ENCODE assay signal across 18 cellular contexts in the genomic region with DNA sequence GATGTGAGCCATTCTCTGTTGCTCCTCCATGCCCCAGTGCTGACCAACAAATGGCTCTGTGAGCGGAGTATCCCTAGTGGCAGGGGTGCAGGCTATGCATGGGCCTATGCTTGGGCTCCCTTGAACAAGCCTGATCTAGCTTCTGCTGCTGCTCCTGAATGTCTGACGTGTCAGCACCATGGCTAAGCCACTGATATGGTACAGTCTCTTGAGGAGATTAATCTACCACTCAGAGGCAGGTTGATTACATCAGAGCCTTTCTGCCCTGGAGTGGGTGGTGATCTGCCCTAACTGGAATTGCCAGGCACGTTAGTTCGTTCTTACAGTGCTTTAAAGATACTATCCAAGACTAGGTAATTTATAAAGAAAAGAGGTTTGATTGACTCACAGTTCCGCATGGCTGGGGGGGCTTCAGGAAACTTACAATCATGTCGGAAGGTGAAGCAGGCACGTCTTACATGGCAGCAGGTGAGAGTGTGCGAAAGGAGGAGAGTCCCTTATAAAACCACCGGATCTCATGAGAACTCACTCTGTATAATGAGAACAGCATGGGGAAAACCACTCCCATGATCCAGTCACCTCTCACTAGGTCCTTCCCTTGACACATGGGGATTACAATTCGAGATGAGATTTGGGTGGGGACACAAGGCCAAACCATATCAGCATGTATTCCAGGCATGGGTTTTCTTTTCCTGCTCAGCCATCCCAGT. TPM values are rescaled to one million over a fixed set of nuclear protein-coding genes. Genes with fewer than 3 reads are reported as not detected.
DNase-seq lines count a peak whose midpoint lies in the region; ATAC-seq and TF ChIP-seq lines count a peak whose summit lies in the region.
"Had no signal": no experiment of that assay in that cellular context is flagged by ENCODE, and none has a peak within 500 bp of the region (broad histone marks: within the 10 kb centered on the region; RNA-seq: fewer than 3 reads in every experiment).

No MANE protein-coding gene starts in this region.

- TF ChIP-seq CTCF in epithelial cell of esophagus (IDR thresholded peaks at IDR 0.05; ENCODE audit: insufficient read depth, low read depth, low read length, missing control alignments) (peak; percentile 7), foreskin keratinocyte (conservative IDR thresholded peaks at IDR 0.05) (peak; percentile 10), OCI-LY7 (conservative IDR thresholded peaks at IDR 0.05; ENCODE audit: low read length) (no peak)

- no peaks in the 10 kb centered on the region for H3K79me1 ChIP-seq in trophoblast cell (ENCODE audit: low read length)

- H2BK5ac ChIP-seq in trophoblast cell (ENCODE audit: low read depth, low read length, poor library complexity) = no peak overlapping the region

- H3K4me3 ChIP-seq in epithelial cell of esophagus (ENCODE audit: low read length) (no peak overlapping the region), trophoblast cell (ENCODE audit: low read depth, low read length) (no peak overlapping the region), OCI-LY7 (ENCODE audit: low read depth, low read length, poor library complexity, severe bottlenecking) (no peak overlapping the region)
- H3K4me3 ChIP-seq: A549, GM23248 had no signal

- no peak overlapping the region for H3K4ac ChIP-seq in trophoblast cell (ENCODE audit: low read depth, low read length)

- H3K9me3 ChIP-seq in trophoblast cell (ENCODE audit: insufficient read depth, low read depth, low read length) (no peaks in the 10 kb centered on the region), OCI-LY7 (ENCODE audit: low read length) (no peaks in the 10 kb centered on the region)

- intact Hi-C loops in OCI-LY7 (cut with micrococcal nuclease; ENCODE audit: unreplicated experiment) = no loop called here

- peak; percentile 54 for ATAC-seq in foreskin keratinocyte
- ATAC-seq: CD8-positive, alpha-beta T cell; HCT116 had no signal

- H3K9ac ChIP-seq in trophoblast cell (ENCODE audit: low read length) = no peak overlapping the region
- H3K9ac ChIP-seq: GM23248 had no signal

- H3K4me1 ChIP-seq in foreskin keratinocyte (no peaks in the 10 kb centered on the region), trophoblast cell (ENCODE audit: control insufficient read depth in 1 of 2, insufficient read depth in 2 of 2, low read length in 2 of 2) (no peaks in the 10 kb centered on the region), OCI-LY7 (ENCODE audit: insufficient read depth, low read length, poor library complexity, severe bottlenecking) (no peaks in the 10 kb centered on the region)
- H3K4me1 ChIP-seq: A549 had no signal

- H3K14ac ChIP-seq in trophoblast cell (ENCODE audit: low read length) = no peak overlapping the region

- CTCF ChIA-PET in OCI-LY7 (lab: Charles Lee; ENCODE audit: unreplicated experiment) = no interaction called here

- POLR2A ChIA-PET in OCI-LY7 (lab: Charles Lee) = no interaction called here

- no peak overlapping the region for H2BK12ac ChIP-seq in trophoblast cell (ENCODE audit: low read length)

- no peak overlapping the region for H2BK120ac ChIP-seq in trophoblast cell (ENCODE audit: insufficient read depth, low read length, poor library complexity)

- no CpG with 5 or more reads among the region's 10 CpGs for WGBS in trophoblast cell (ENCODE audit: extremely low coverage, insufficient coverage, insufficient read length)

- H3K27me3 ChIP-seq in foreskin keratinocyte = peaks cover 3% of the 10 kb centered on the region
- H3K27me3 ChIP-seq in trophoblast cell (ENCODE audit: insufficient read depth, low read length) = no peaks in the 10 kb centered on the region

- H2AK5ac ChIP-seq in trophoblast cell (ENCODE audit: low read length) = no peak overlapping the region

- H4K91ac ChIP-seq in trophoblast cell (ENCODE audit: low read depth, low read length) = no peak overlapping the region

- H3K9me2 ChIP-seq in OCI-LY7 (ENCODE audit: insufficient read depth, low read length) = no peaks in the 10 kb centered on the region

- no peaks in the 10 kb centered on the region for H3K79me2 ChIP-seq in trophoblast cell (ENCODE audit: control insufficient read depth, insufficient read depth, low read length, poor library complexity)
- no peaks in the 10 kb centered on the region for H3K79me2 ChIP-seq in OCI-LY7 (ENCODE audit: insufficient read depth, low read depth, low read length)

- H4K12ac ChIP-seq in trophoblast cell (ENCODE audit: low read depth, low read length) = no peak overlapping the region

- no peak overlapping the region for H3K18ac ChIP-seq in trophoblast cell (ENCODE audit: low read length)

- H3K36me3 ChIP-seq in trophoblast cell (ENCODE audit: control insufficient read depth in 1 of 2, insufficient read depth in 2 of 2, low read length in 2 of 2) (no peaks in the 10 kb centered on the region), OCI-LY7 (ENCODE audit: insufficient read depth, low read length) (no peaks in the 10 kb centered on the region)

- no TSS peak for BruUV-seq in OCI-LY7 (replicated peaks; lab: Mats Ljungman, UMichigan)

- DNase-seq in amniotic epithelial cell (ENCODE audit: low read depth) = peak; percentile 89
- DNase-seq in epithelial cell of esophagus (ENCODE audit: low read depth) = peak; percentile 95
- DNase-seq in foreskin keratinocyte = peak; percentile 55 to 87
- peak; percentile 7 to 12 for DNase-seq in trophoblast cell
- DNase-seq in NCI-H2171 (lab: John Stamatoyannopoulos, UW) = no peak
- DNase-seq in iPS-NIHi7 (ENCODE audit: extremely low spot score) = no peak
- no peak for DNase-seq in globus pallidus (ENCODE audit: low spot score)
- DNase-seq in OCI-LY7 (ENCODE audit: low spot score) = no peak
- DNase-seq: CD8-positive, alpha-beta T cell; COR-L47; DMS153; DMS79 treated with DMSO at 0.1 percent for 48 hours; EL; GM23248 had no signal

- H3K4me2 ChIP-seq in trophoblast cell (ENCODE audit: low read length) = no peak overlapping the region
- no peak overlapping the region for H3K4me2 ChIP-seq in OCI-LY7 (ENCODE audit: low read length)
- H3K4me2 ChIP-seq: A549 had no signal

- H2AFZ ChIP-seq in trophoblast cell (ENCODE audit: insufficient read depth, low read length, poor library complexity) (no peak overlapping the region), OCI-LY7 (ENCODE audit: low read length) (no peak overlapping the region)
- H2AFZ ChIP-seq: GM23248 had no signal

- no peak overlapping the region for H3K27ac ChIP-seq in foreskin keratinocyte
- no peak overlapping the region for H3K27ac ChIP-seq in trophoblast cell (ENCODE audit: low read depth, low read length)
- H3K27ac ChIP-seq in OCI-LY7 (ENCODE audit: low read depth, low read length, poor library complexity, severe bottlenecking) = no peak overlapping the region
- H3K27ac ChIP-seq: A549, GM23248 had no signal

- H3K23ac ChIP-seq in trophoblast cell (ENCODE audit: low read length) = no peak overlapping the region

- no peak overlapping the region for H4K8ac ChIP-seq in trophoblast cell (ENCODE audit: low read depth, low read length)

- H4K20me1 ChIP-seq in OCI-LY7 (ENCODE audit: insufficient read depth, low read length) = no peaks in the 10 kb centered on the region

RNA-seq across cellular contexts. Expression of a gene that starts 41.5 kb away (rescaled TPM):
- 0.31 and 0.53 TPM in 2 replicates for total RNA-seq in foreskin keratinocyte
- 0.26 and 0.67 TPM in 2 replicates for polyA plus RNA-seq in foreskin keratinocyte
- polyA plus RNA-seq in trophoblast cell (2013) = 0.01 TPM in 1 of 2 replicates, not detected in the other
- total RNA-seq in OCI-LY7 (2014; rRNA removed; shearing (Covaris generic)) = not detected in 2 replicates
- not detected in 2 replicates for total RNA-seq in OCI-LY7 (2022)
- total RNA-seq: GM23248, HT1080 had no signal
- polyA plus RNA-seq: CD14-positive monocyte, GM23248 had no signal

Comparison
In these comparisons a context has a peak if more than half of its experiments do, and no peak if none do; other contexts are left out.
1. DNase-seq: peak in amniotic epithelial cell (single experiment), epithelial cell of esophagus (single experiment), foreskin keratinocyte (2 of 2) and trophoblast cell (2 of 2); none in NCI-H2171 (single experiment), iPS-NIHi7 (single experiment), globus pallidus (single experiment) and OCI-LY7 (single experiment).